Comparison of ENCODE assay signal across 21 cellular contexts in the genomic region with DNA sequence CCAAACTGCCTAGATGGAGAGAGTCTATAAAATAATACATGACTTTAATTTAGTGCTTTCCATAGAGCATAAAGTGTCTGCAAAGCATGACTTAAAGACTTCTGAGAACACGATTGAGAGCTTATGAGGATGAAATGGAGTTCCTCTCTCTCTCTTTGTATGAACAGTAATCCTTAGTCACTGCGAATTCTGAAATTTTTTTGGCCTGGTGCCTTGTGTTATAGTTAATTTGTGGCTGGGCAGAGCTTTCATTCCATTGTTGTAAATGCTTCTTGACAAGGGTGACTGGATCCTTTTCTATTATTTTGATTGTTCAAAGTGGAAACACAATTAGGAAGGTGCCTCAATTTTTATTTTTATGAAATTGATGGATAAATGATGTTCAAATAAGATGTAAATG.
DNase-seq lines count a peak whose midpoint lies in the region; ATAC-seq and TF ChIP-seq lines count a peak whose summit lies in the region.
"Had no signal": no experiment of that assay in that cellular context is flagged by ENCODE, and none has a peak within 500 bp of the region (broad histone marks: within the 10 kb centered on the region; RNA-seq: fewer than 3 reads in every experiment).

No MANE protein-coding gene starts in this region.

- no peak overlapping the region for H3K4me2 ChIP-seq in neural progenitor cell
- H3K4me2 ChIP-seq: BLaER1 had no signal

- peak; percentile 61 for DNase-seq in HS-5 (ENCODE audit: low read depth)
- no peak for DNase-seq in RWPE2 (ENCODE audit: low spot score)
- DNase-seq in endothelial cell (ENCODE audit: low spot score), result no peak
- DNase-seq in neural progenitor cell (ENCODE audit: low spot score), result no peak
- no peak for DNase-seq in activated CD4-positive, alpha-beta T cell treated with anti-CD3 and anti-CD28 coated beads, Interleukin-2, amount 50 U/mL, for 1 hour
- DNase-seq in H7, result no peak
- no peak for DNase-seq in lower lobe of right lung
- DNase-seq in occipital lobe (lab: John Stamatoyannopoulos, UW), result no peak
- DNase-seq: activated B cell treated with CpG ODN at 0.5 μM for 24 hours; activated CD8-positive, alpha-beta memory T cell treated with anti-CD3 and anti-CD28 coated beads, Interleukin-2, amount 10 ng/mL, durations not matched to agents 7 days and 5 days; activated effector memory CD4-positive, alpha-beta T cell treated with Interleukin-2 at 50 U/mL for 16 hours; amniotic stem cell; KBM-7; left lung; psoas muscle; Right ventricle myocardium superior; stimulated activated CD4-positive, alpha-beta T cell treated with anti-CD3 and anti-CD28 coated beads, Interleukin-15, amount 100 ng/mL, for 24 hours; stimulated activated naive CD8-positive, alpha-beta T cell treated with anti-CD3 and anti-CD28 coated beads, Interleukin-15, Interleukin-2, amounts not matched to agents 100 U/mL and 50 U/mL, for 24 hours; upper lobe of left lung had no signal

- H3K4me1 Mint-ChIP-seq in endothelial cell (ENCODE audit: unreplicated experiment) (peaks cover 21% of the 10 kb centered on the region), neural progenitor cell (peaks cover 21% of the 10 kb centered on the region)
- H3K4me1 Mint-ChIP-seq: activated CD8-positive, alpha-beta memory T cell treated with anti-CD3 and anti-CD28 coated beads, Interleukin-2, amount 10 ng/mL, durations not matched to agents 7 days and 5 days had no signal

- H3K27me3 Mint-ChIP-seq in endothelial cell (ENCODE audit: unreplicated experiment), result no peaks in the 10 kb centered on the region
- H3K27me3 Mint-ChIP-seq in neural progenitor cell (ENCODE audit: insufficient read depth, low read depth), result no peaks in the 10 kb centered on the region

- H3K4me1 ChIP-seq in RWPE2 (ENCODE audit: insufficient read depth, poor library complexity, severe bottlenecking) (no peaks in the 10 kb centered on the region), neural progenitor cell (peaks cover 11% of the 10 kb centered on the region), lower lobe of right lung (no peaks in the 10 kb centered on the region)
- H3K4me1 ChIP-seq: left lung, psoas muscle had no signal

- no peak overlapping the region for H3K27ac ChIP-seq in RWPE2 (ENCODE audit: poor library complexity, severe bottlenecking)
- no peak overlapping the region for H3K27ac ChIP-seq in neural progenitor cell
- H3K27ac ChIP-seq in lower lobe of right lung, result no peak overlapping the region
- H3K27ac ChIP-seq: BLaER1, left lung, psoas muscle, upper lobe of left lung had no signal

- H3K4me3 ChIP-seq in RWPE2 (ENCODE audit: severe bottlenecking), result no peak overlapping the region
- no peak overlapping the region for H3K4me3 ChIP-seq in neural progenitor cell
- H3K4me3 ChIP-seq in H7 (ENCODE audit: insufficient read depth, low read depth, low read length), result no peak overlapping the region
- H3K4me3 ChIP-seq in lower lobe of right lung, result no peak overlapping the region
- H3K4me3 ChIP-seq: BLaER1, left lung, psoas muscle, upper lobe of left lung had no signal

- ATAC-seq in RWPE2 (ENCODE audit: low read depth) (0 out of 3 replicates have a peak, but pooled peaks have one; percentile 38), lower lobe of right lung (no peak)
- ATAC-seq: activated CD8-positive, alpha-beta memory T cell treated with anti-CD3 and anti-CD28 coated beads, Interleukin-2, amount 10 ng/mL, durations not matched to agents 7 days and 5 days; left lung; psoas muscle; stimulated activated naive CD8-positive, alpha-beta T cell treated with anti-CD3 and anti-CD28 coated beads, Interleukin-15, Interleukin-2, amounts not matched to agents 100 U/mL and 50 U/mL, for 24 hours had no signal

- H3K9me3 ChIP-seq in RWPE2 (ENCODE audit: severe bottlenecking), result no peaks in the 10 kb centered on the region
- H3K9me3 ChIP-seq in neural progenitor cell (ENCODE audit: low read depth), result no peaks in the 10 kb centered on the region
- no peaks in the 10 kb centered on the region for H3K9me3 ChIP-seq in lower lobe of right lung
- H3K9me3 ChIP-seq: BLaER1, left lung, psoas muscle, upper lobe of left lung had no signal

- H3K36me3 Mint-ChIP-seq in endothelial cell (ENCODE audit: low read depth, unreplicated experiment) (no peaks in the 10 kb centered on the region), neural progenitor cell (peaks cover 4% of the 10 kb centered on the region)
- H3K36me3 Mint-ChIP-seq: activated CD8-positive, alpha-beta memory T cell treated with anti-CD3 and anti-CD28 coated beads, Interleukin-2, amount 10 ng/mL, durations not matched to agents 7 days and 5 days had no signal

- H3F3A ChIP-seq in neural progenitor cell (ENCODE audit: low read depth), result no peaks in the 10 kb centered on the region

- peaks cover 40% of the 10 kb centered on the region for H3K79me2 ChIP-seq in neural progenitor cell (ENCODE audit: low read depth)

- H3K4me3 Mint-ChIP-seq in endothelial cell (ENCODE audit: unreplicated experiment) (no peak overlapping the region), neural progenitor cell (no peak overlapping the region)
- H3K4me3 Mint-ChIP-seq: activated B cell treated with CpG ODN at 0.5 μM for 24 hours; activated CD8-positive, alpha-beta memory T cell treated with anti-CD3 and anti-CD28 coated beads, Interleukin-2, amount 10 ng/mL, durations not matched to agents 7 days and 5 days; T-helper 1 cell treated with Interleukin-12 subunit alpha and Interleukin-12 subunit beta and Interleukin-4 antibody, amounts not matched to agents 30 μg/mL and 1 μg/mL, for 36 hours had no signal

- H3K9me3 Mint-ChIP-seq in endothelial cell (ENCODE audit: unreplicated experiment) (no peaks in the 10 kb centered on the region), neural progenitor cell (no peaks in the 10 kb centered on the region)
- H3K9me3 Mint-ChIP-seq: activated B cell treated with CpG ODN at 0.5 μM for 24 hours; T-helper 1 cell treated with Interleukin-12 subunit alpha and Interleukin-12 subunit beta and Interleukin-4 antibody, amounts not matched to agents 30 μg/mL and 1 μg/mL, for 36 hours had no signal

- H2AFZ ChIP-seq in neural progenitor cell (replicated peaks), result no peak overlapping the region

- H3K27ac Mint-ChIP-seq in endothelial cell (ENCODE audit: unreplicated experiment), result peak overlapping the region; percentile 65
- H3K27ac Mint-ChIP-seq in neural progenitor cell, result peak overlapping the region; percentile 84
- H3K27ac Mint-ChIP-seq: activated B cell treated with CpG ODN at 0.5 μM for 24 hours; activated CD8-positive, alpha-beta memory T cell treated with anti-CD3 and anti-CD28 coated beads, Interleukin-2, amount 10 ng/mL, durations not matched to agents 7 days and 5 days; T-helper 1 cell treated with Interleukin-12 subunit alpha and Interleukin-12 subunit beta and Interleukin-4 antibody, amounts not matched to agents 30 μg/mL and 1 μg/mL, for 36 hours had no signal

- H3K36me3 ChIP-seq in RWPE2 (ENCODE audit: low read depth), result no peaks in the 10 kb centered on the region
- no peaks in the 10 kb centered on the region for H3K36me3 ChIP-seq in neural progenitor cell
- H3K36me3 ChIP-seq in H7 (replicated peaks; ENCODE audit: control insufficient read depth, insufficient read depth, low read length), result no peaks in the 10 kb centered on the region
- H3K36me3 ChIP-seq in lower lobe of right lung, result no peaks in the 10 kb centered on the region
- H3K36me3 ChIP-seq: left lung, upper lobe of left lung had no signal

- H3K27me3 ChIP-seq in RWPE2 (ENCODE audit: insufficient read depth, poor library complexity, severe bottlenecking) (no peaks in the 10 kb centered on the region), neural progenitor cell (no peaks in the 10 kb centered on the region), H7 (ENCODE audit: control insufficient read depth, insufficient read depth, low read length) (no peaks in the 10 kb centered on the region), lower lobe of right lung (ENCODE audit: low read depth) (no peaks in the 10 kb centered on the region)
- H3K27me3 ChIP-seq: BLaER1, left lung, upper lobe of left lung had no signal

- TF ChIP-seq CTCF in RWPE2 (IDR thresholded peaks at IDR 0.05; ENCODE audit: poor library complexity, severe bottlenecking), result no peak
- TF ChIP-seq CTCF in endothelial cell (IDR thresholded peaks at IDR 0.05; ENCODE audit: unreplicated experiment), result no peak
- no peak for TF ChIP-seq CTCF in neural progenitor cell (IDR thresholded peaks at IDR 0.05)
- no peak for TF ChIP-seq CTCF in lower lobe of right lung (IDR thresholded peaks at IDR 0.05)

- H4K20me1 ChIP-seq in neural progenitor cell (ENCODE audit: low read depth), result peaks cover 64% of the 10 kb centered on the region

- intact Hi-C loops in lower lobe of right lung (cut with DNase I), result no loop called here

- no peak overlapping the region for H3K9ac ChIP-seq in neural progenitor cell
- H3K9ac ChIP-seq: BLaER1 had no signal
